8 cellular contexts compared by ENCODE assay signal in genomic region chr3:118884748-118885206, GRCh38.
DNase-seq lines count a peak whose midpoint lies in the region; ATAC-seq lines count a peak whose summit lies in the region.

No MANE protein-coding gene starts in this region.

- peak; percentile 76 for ATAC-seq in Right ventricle myocardium inferior
- peak; percentile 76 for ATAC-seq in HG02938 (IDR thresholded peaks at IDR 0.05; ENCODE audit: unreplicated experiment)
- ATAC-seq in left lobe of liver, result peak; percentile 95

- no peak overlapping the region for H3K27ac ChIP-seq in caudate nucleus (ENCODE audit: low read depth, low read length)

- intact Hi-C loops in Right ventricle myocardium inferior (cut with DNase I), result loop anchor here (1.0 to 10.0 kb wide), 4 partner anchors 150 to 1628 kb away; partner anchors contain the start of gene IGSF11
- intact Hi-C loops in cardiac septum (cut with DNase I), result loop anchor here (1.0 to 5.0 kb wide), 2 partner anchors 150 to 358 kb away; partner anchors contain the start of genes B4GALT4 and IGSF11

- DNase-seq in Right ventricle myocardium inferior (ENCODE audit: missing footprints), result peak; percentile 83
- no peak for DNase-seq in cardiac septum (ENCODE audit: low spot score)
- DNase-seq in NCI-H2029 (lab: John Stamatoyannopoulos, UW), result peak; percentile 67
- peak; percentile 40 to 69 (median 50) for DNase-seq in activated CD4-positive, CD25-positive, alpha-beta regulatory T cell (lab: John Stamatoyannopoulos, UW)
- DNase-seq in caudate nucleus (lab: John Stamatoyannopoulos, UW), result peak in 56 of 61 donors; percentile 5 to 85 (median 56)
- DNase-seq in left lobe of liver (ENCODE audit: low spot score), result peak; percentile 66
- peak; percentile 74 to 80 for DNase-seq in stimulated activated CD4-positive, alpha-beta T cell treated with anti-CD3 and anti-CD28 coated beads, Interleukin-4, amount 100 ng/mL, for 48 hours (ENCODE audit: low read depth in 2 of 2)
